ENCODE assay signal across 23 cellular contexts in the genomic region with DNA sequence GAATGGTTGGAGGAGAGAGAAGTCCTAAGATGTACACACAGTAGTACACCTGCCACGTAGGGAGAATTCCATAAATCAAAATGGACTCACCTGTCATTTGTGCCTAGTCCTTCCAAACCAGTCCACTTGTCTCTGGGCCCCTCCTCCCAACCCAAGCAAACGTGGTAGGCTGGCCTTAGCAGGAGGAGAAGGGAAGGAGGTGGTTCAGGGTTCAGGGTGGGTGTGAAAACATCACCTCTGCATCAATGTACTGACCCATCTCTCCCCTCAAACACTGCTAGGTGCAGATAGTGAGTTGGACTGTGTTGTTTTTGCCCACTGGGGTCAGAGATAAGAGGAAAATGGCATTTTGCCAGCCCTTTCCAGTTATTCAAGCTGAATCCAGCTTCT.
DNase-seq lines count a peak whose midpoint lies in the region; ATAC-seq, FAIRE-seq and TF ChIP-seq lines count a peak whose summit lies in the region.
"Had no signal": no experiment of that assay in that cellular context is flagged by ENCODE, and none has a peak within 500 bp of the region (broad histone marks: within the 10 kb centered on the region; RNA-seq: fewer than 3 reads in every experiment).

No MANE protein-coding gene starts in this region.

- DNase-seq in endothelial cell of umbilical vein (ENCODE audit: low read depth, low spot score) (peak; percentile 92), sciatic nerve (ENCODE audit: low spot score) (no peak), activated T-cell treated with anti-CD3 and anti-CD28 coated beads for 4 hours (no peak), putamen (ENCODE audit: low spot score) (no peak)
- DNase-seq: BE2C; CD4-positive, CD25-positive, alpha-beta regulatory T cell; COR-L47; DND-41; GOT3; HCEC 1CT; MG63; NCI-H1694 treated with DMSO at 0.1 percent for 48 hours; NCI-H2081 treated with DMSO at 0.1 percent for 48 hours; NCI-H2171 treated with DMSO at 0.1 percent for 48 hours; NCI-H446; NCI-H526 had no signal

- no TSS peak for BruUV-seq in endothelial cell of umbilical vein (replicated peaks; lab: Mats Ljungman, UMichigan)

- peak; percentile 26 for ATAC-seq in sciatic nerve
- no peak for ATAC-seq in GM19463 (IDR thresholded peaks at IDR 0.05; ENCODE audit: unreplicated experiment)
- ATAC-seq: A549, Right ventricle myocardium inferior had no signal

- POLR2A ChIA-PET in endothelial cell of umbilical vein (lab: Charles Lee) = no interaction called here

- FAIRE-seq in endothelial cell of umbilical vein (lab: Jason Lieb, UNC) = no peak
- FAIRE-seq: A549, GM12891 had no signal

- H3K9ac ChIP-seq in OCI-LY3 (ENCODE audit: low read length) (peak overlapping the region; percentile 1; the same call in 1 of the 2 replicates), endothelial cell of umbilical vein (replicated peaks; ENCODE audit: extremely low read depth, insufficient read depth, low read length) (no peak overlapping the region)

- H3K27ac ChIP-seq in C4-2B (peak overlapping the region; percentile 10; the same call in 1 of the 2 replicates), OCI-LY3 (ENCODE audit: low read length) (no peak overlapping the region), endothelial cell of umbilical vein (ENCODE audit: insufficient read depth, low read depth, low read length) (no peak overlapping the region)
- H3K27ac ChIP-seq: A549, SJSA1 had no signal

- no peak for TF ChIP-seq POLR2A in endothelial cell of umbilical vein (IDR thresholded peaks at IDR 0.05; ENCODE audit: low read depth, low read length)

- intact Hi-C loops in endothelial cell of umbilical vein (cut with micrococcal nuclease) = no loop called here
- intact Hi-C loops in sciatic nerve (cut with DNase I) = no loop called here

- H3K9me3 ChIP-seq in OCI-LY3 (ENCODE audit: insufficient read depth, low read length) = no peaks in the 10 kb centered on the region
- no peaks in the 10 kb centered on the region for H3K9me3 ChIP-seq in endothelial cell of umbilical vein (replicated peaks; ENCODE audit: control insufficient read depth, insufficient read depth, low read length)
- H3K9me3 ChIP-seq: A549, BE2C, MG63, SJSA1 had no signal

- H3K36me3 ChIP-seq in OCI-LY3 (replicated peaks; ENCODE audit: low read depth, low read length) (no peaks in the 10 kb centered on the region), endothelial cell of umbilical vein (ENCODE audit: control insufficient read depth in 2 of 2, extremely low read depth in 1 of 2, insufficient read depth in 2 of 2, low read length in 2 of 2) (no peaks in the 10 kb centered on the region)
- H3K36me3 ChIP-seq: BE2C, MG63, SJSA1 had no signal

- no peaks in the 10 kb centered on the region for H3K27me3 ChIP-seq in OCI-LY3 (ENCODE audit: low read depth, low read length)
- no peaks in the 10 kb centered on the region for H3K27me3 ChIP-seq in endothelial cell of umbilical vein (ENCODE audit: control insufficient read depth in 2 of 2, insufficient read depth in 2 of 2, low read length in 2 of 2)
- H3K27me3 ChIP-seq: BE2C, MG63, SJSA1 had no signal

- H3K79me2 ChIP-seq in OCI-LY3 (ENCODE audit: low read length) = no peaks in the 10 kb centered on the region
- H3K79me2 ChIP-seq in endothelial cell of umbilical vein (ENCODE audit: control insufficient read depth, insufficient read depth, low read length) = no peaks in the 10 kb centered on the region

- H4K20me1 ChIP-seq in OCI-LY3 (ENCODE audit: insufficient read depth, low read length) (no peaks in the 10 kb centered on the region), endothelial cell of umbilical vein (replicated peaks; ENCODE audit: control insufficient read depth, extremely low read depth, insufficient read depth, low read length) (no peaks in the 10 kb centered on the region)

- peak overlapping the region; percentile 85 for H2AFZ ChIP-seq in OCI-LY3 (ENCODE audit: low read depth, low read length)
- no peak overlapping the region for H2AFZ ChIP-seq in endothelial cell of umbilical vein (ENCODE audit: low read depth, low read length)

- CTCF ChIA-PET in endothelial cell of umbilical vein (lab: Charles Lee) = no interaction called here

- H3K4me1 ChIP-seq in OCI-LY3 (ENCODE audit: low read length) = peaks cover 19% of the 10 kb centered on the region
- H3K4me1 ChIP-seq in endothelial cell of umbilical vein (ENCODE audit: control insufficient read depth, extremely low read depth, insufficient read depth, low read length) = no peaks in the 10 kb centered on the region
- H3K4me1 ChIP-seq: A549, BE2C, SJSA1 had no signal

- H3K9me1 ChIP-seq in endothelial cell of umbilical vein (replicated peaks; ENCODE audit: control insufficient read depth, extremely low read depth, insufficient read depth, low read length) = no peaks in the 10 kb centered on the region

- peak overlapping the region; percentile 29 for H3K4me2 ChIP-seq in OCI-LY3 (ENCODE audit: low read length)
- no peak overlapping the region for H3K4me2 ChIP-seq in endothelial cell of umbilical vein (ENCODE audit: insufficient read depth, low read length)
- H3K4me2 ChIP-seq: A549 had no signal

- H3K4me3 ChIP-seq in OCI-LY3 (ENCODE audit: low read length) (no peak overlapping the region), endothelial cell of umbilical vein (replicated peaks in 1 of 3; ENCODE audit: insufficient read depth in 1 of 3, low read depth in 1 of 3, low read length in 3 of 3) (no peak overlapping the region)
- H3K4me3 ChIP-seq: A549, MG63, SJSA1 had no signal

- dilution Hi-C loops in endothelial cell of umbilical vein (cut with MboI; ENCODE audit: extremely low pct_ligation_motif_present, low sequenced_read_pairs) = no loop called here

- TF ChIP-seq CTCF in C4-2B (conservative IDR thresholded peaks at IDR 0.05) (no peak), OCI-LY3 (IDR thresholded peaks at IDR 0.05; ENCODE audit: low read depth, low read length) (no peak), endothelial cell of umbilical vein (IDR thresholded peaks at IDR 0.05; ENCODE audit: extremely low read depth in 1 of 2, insufficient read depth in 1 of 2, low read depth in 1 of 2, low read length in 2 of 2) (no peak)

TF ChIP-seq in endothelial cell of umbilical vein, 7 proteins besides CTCF, POLR2A, EP300 and RAD21:
- TF ChIP-seq FOS (IDR thresholded peaks at IDR 0.05; ENCODE audit: borderline replicate concordance, insufficient read depth, low read length) = no peak
- TF ChIP-seq GATA2 (IDR thresholded peaks at IDR 0.05; ENCODE audit: insufficient read depth, insufficient read length, low read depth, low read length) = no peak
- no peak for TF ChIP-seq EZH2 (IDR thresholded peaks at IDR 0.05; ENCODE audit: borderline replicate concordance, low read depth, low read length, severe bottlenecking)
- TF ChIP-seq POLR2AphosphoS5 (IDR thresholded peaks at IDR 0.05; ENCODE audit: insufficient read depth, low read depth, low read length) = no peak
- TF ChIP-seq, protein P1, sequence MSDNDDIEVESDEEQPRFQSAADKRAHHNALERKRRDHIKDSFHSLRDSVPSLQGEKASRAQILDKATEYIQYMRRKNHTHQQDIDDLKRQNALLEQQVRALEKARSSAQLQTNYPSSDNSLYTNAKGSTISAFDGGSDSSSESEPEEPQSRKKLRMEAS (IDR thresholded peaks at IDR 0.05; ENCODE audit: insufficient read depth, insufficient read length) = no peak
- TF ChIP-seq JUN (IDR thresholded peaks at IDR 0.05; ENCODE audit: borderline replicate concordance, insufficient read depth, insufficient read length, low read depth) = no peak
- TF ChIP-seq MYC (IDR thresholded peaks at IDR 0.05; ENCODE audit: low read depth, low read length) = no peak
